11 cellular contexts compared by ENCODE assay signal in genomic region chr10:69866688-69867461, GRCh38.
DNase-seq lines count a peak whose midpoint lies in the region; FAIRE-seq and TF ChIP-seq lines count a peak whose summit lies in the region.
"Had no signal": no experiment of that assay in that cellular context is flagged by ENCODE, and none has a peak within 500 bp of the region (broad histone marks: within the 10 kb centered on the region; RNA-seq: fewer than 3 reads in every experiment).

No MANE protein-coding gene starts in this region.

- H3K27me3 ChIP-seq in endothelial cell of umbilical vein (ENCODE audit: control insufficient read depth in 2 of 2, insufficient read depth in 2 of 2, low read length in 2 of 2) (no peaks in the 10 kb centered on the region), vagina (no peaks in the 10 kb centered on the region)

- no TSS peak for BruUV-seq in endothelial cell of umbilical vein (replicated peaks; lab: Mats Ljungman, UMichigan)

- H3K27ac ChIP-seq in endothelial cell of umbilical vein (ENCODE audit: insufficient read depth, low read depth, low read length) (peak overlapping the region; percentile 57), vagina (peak overlapping the region; percentile 71)
- H3K27ac ChIP-seq: 22Rv1 had no signal

- dilution Hi-C loops in endothelial cell of umbilical vein (cut with MboI; ENCODE audit: extremely low pct_ligation_motif_present, low sequenced_read_pairs), result no loop called here

- peak; percentile 94 for FAIRE-seq in endothelial cell of umbilical vein (lab: Jason Lieb, UNC)
- FAIRE-seq: colon had no signal

- peak in 1 of 2 donors; percentile 15 for TF ChIP-seq CTCF in endothelial cell of umbilical vein (IDR thresholded peaks at IDR 0.05; ENCODE audit: extremely low read depth in 1 of 2, insufficient read depth in 1 of 2, low read depth in 1 of 2, low read length in 2 of 2)
- no peak for TF ChIP-seq CTCF in vagina (IDR thresholded peaks at IDR 0.05)

- H3K9me3 ChIP-seq in endothelial cell of umbilical vein (replicated peaks; ENCODE audit: control insufficient read depth, insufficient read depth, low read length) (no peaks in the 10 kb centered on the region), vagina (no peaks in the 10 kb centered on the region)

- H3K79me2 ChIP-seq in endothelial cell of umbilical vein (ENCODE audit: control insufficient read depth, insufficient read depth, low read length), result peaks cover 23% of the 10 kb centered on the region

- H3K4me3 ChIP-seq in endothelial cell of umbilical vein (replicated peaks in 1 of 3; ENCODE audit: insufficient read depth in 1 of 3, low read depth in 1 of 3, low read length in 3 of 3), result peak overlapping the region in 1 of 3 experiments; percentile 1
- H3K4me3 ChIP-seq in vagina, result peak overlapping the region; percentile 22 to 34

- CTCF ChIA-PET in endothelial cell of umbilical vein (lab: Charles Lee), result interaction anchor here (0.6 to 1.1 kb wide), 5 partner anchors 48 to 123 kb away, joined by 3 to 5 read pairs (median 3); no protein-coding TSS in a partner anchor

- no peaks in the 10 kb centered on the region for H3K9me1 ChIP-seq in endothelial cell of umbilical vein (replicated peaks; ENCODE audit: control insufficient read depth, extremely low read depth, insufficient read depth, low read length)

- DNase-seq in NCI-H2107 treated with DMSO at 0.1 percent for 48 hours (lab: John Stamatoyannopoulos, UW; ENCODE audit: unreplicated experiment) (peak; percentile 28), NCI-H2107 (lab: John Stamatoyannopoulos, UW) (no peak), endothelial cell of umbilical vein (ENCODE audit: low read depth, low spot score) (peak; percentile 80), mucosa of gallbladder (ENCODE audit: low spot score) (peak; percentile 40), vagina (ENCODE audit: extremely low spot score in 2 of 2) (no peak), GDM1 (lab: John Stamatoyannopoulos, UW) (no peak), SHP77 treated with DMSO at 0.1 percent for 48 hours (lab: John Stamatoyannopoulos, UW) (no peak)
- no peak for DNase-seq in effector CD4-positive, alpha-beta T cell
- DNase-seq: stimulated activated CD4-positive, alpha-beta T cell treated with anti-CD3 and anti-CD28 coated beads, Interleukin-4, amount 100 ng/mL, for 24 hours had no signal

- H2AFZ ChIP-seq in endothelial cell of umbilical vein (ENCODE audit: low read depth, low read length), result peak overlapping the region; percentile 30

- peak overlapping the region; percentile 17 for H3K9ac ChIP-seq in endothelial cell of umbilical vein (replicated peaks; ENCODE audit: extremely low read depth, insufficient read depth, low read length)

- TF ChIP-seq POLR2A in endothelial cell of umbilical vein (IDR thresholded peaks at IDR 0.05; ENCODE audit: low read depth, low read length) (no peak), vagina (IDR thresholded peaks at IDR 0.05) (no peak)

- H3K4me2 ChIP-seq in endothelial cell of umbilical vein (ENCODE audit: insufficient read depth, low read length), result peak overlapping the region; percentile 24

- intact Hi-C loops in endothelial cell of umbilical vein (cut with micrococcal nuclease) (no loop called here), vagina (cut with DNase I) (loop anchor here (10.0 kb wide), 1 partner anchor 302 kb away; no protein-coding TSS in a partner anchor)

- H3K36me3 ChIP-seq in endothelial cell of umbilical vein (ENCODE audit: control insufficient read depth in 2 of 2, extremely low read depth in 1 of 2, insufficient read depth in 2 of 2, low read length in 2 of 2), result no peaks in the 10 kb centered on the region
- H3K36me3 ChIP-seq in vagina, result no peaks in the 10 kb centered on the region

- H3K4me1 ChIP-seq in endothelial cell of umbilical vein (ENCODE audit: control insufficient read depth, extremely low read depth, insufficient read depth, low read length) (peaks cover 79% of the 10 kb centered on the region), vagina (peaks cover 62% of the 10 kb centered on the region)

- POLR2A ChIA-PET in endothelial cell of umbilical vein (lab: Charles Lee), result no interaction called here

- H4K20me1 ChIP-seq in endothelial cell of umbilical vein (replicated peaks; ENCODE audit: control insufficient read depth, extremely low read depth, insufficient read depth, low read length), result no peaks in the 10 kb centered on the region

TF ChIP-seq in endothelial cell of umbilical vein, 7 proteins besides CTCF, POLR2A, EP300 and RAD21:
- TF ChIP-seq GATA2 (IDR thresholded peaks at IDR 0.05; ENCODE audit: insufficient read depth, insufficient read length, low read depth, low read length) (no peak), MAX (IDR thresholded peaks at IDR 0.05; ENCODE audit: insufficient read depth, insufficient read length) (no peak), FOS (IDR thresholded peaks at IDR 0.05; ENCODE audit: borderline replicate concordance, insufficient read depth, low read length) (no peak), POLR2AphosphoS5 (IDR thresholded peaks at IDR 0.05; ENCODE audit: insufficient read depth, low read depth, low read length) (no peak), EZH2 (IDR thresholded peaks at IDR 0.05; ENCODE audit: borderline replicate concordance, low read depth, low read length, severe bottlenecking) (no peak), JUN (IDR thresholded peaks at IDR 0.05; ENCODE audit: borderline replicate concordance, insufficient read depth, insufficient read length, low read depth) (no peak), MYC (IDR thresholded peaks at IDR 0.05; ENCODE audit: low read depth, low read length) (no peak)

Comparison
In these comparisons a context has a peak if more than half of its experiments do, and no peak if none do; other contexts are left out.
1. DNase-seq: peak in NCI-H2107 treated with DMSO at 0.1 percent for 48 hours (single experiment), endothelial cell of umbilical vein (single experiment) and mucosa of gallbladder (single experiment); none in NCI-H2107 (single experiment), vagina (0 of 2), GDM1 (single experiment), effector CD4-positive, alpha-beta T cell (single experiment) and SHP77 treated with DMSO at 0.1 percent for 48 hours (single experiment).